8 cellular contexts compared by ENCODE assay signal in the genomic region with DNA sequence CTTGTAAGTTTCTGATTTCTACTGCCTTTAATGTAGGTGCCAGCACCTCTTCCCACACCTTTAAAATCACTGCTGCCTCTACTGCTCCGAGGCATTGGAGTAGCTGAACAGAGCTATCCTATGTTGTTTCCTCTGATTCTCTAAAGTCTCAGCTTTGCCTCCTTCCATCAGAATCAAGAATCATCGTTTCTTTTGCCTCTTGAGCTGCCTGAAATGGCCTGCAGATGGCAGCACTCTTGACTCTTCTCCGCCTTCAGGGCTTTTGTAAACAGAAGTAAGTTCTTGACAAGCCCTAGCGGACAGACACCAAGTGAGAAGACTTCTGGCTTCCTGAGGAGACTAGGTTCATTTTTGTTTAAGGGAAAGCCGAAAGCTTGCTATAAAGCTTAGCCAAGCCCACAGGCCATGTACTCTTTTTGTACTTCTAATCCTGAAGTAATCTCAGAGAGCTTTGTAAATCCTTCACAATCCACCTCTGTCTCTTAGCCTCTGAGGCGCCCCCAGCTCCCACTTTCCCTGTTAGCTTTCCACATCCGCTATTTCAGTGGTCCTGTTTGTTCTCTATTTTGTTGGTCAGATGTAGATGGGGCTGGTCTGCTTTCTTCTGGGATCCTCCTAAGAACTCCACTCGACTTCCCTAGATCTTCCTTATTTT. TPM values are rescaled to one million over a fixed set of nuclear protein-coding genes. Genes with fewer than 3 reads are reported as not detected.
DNase-seq lines count a peak whose midpoint lies in the region; ATAC-seq and TF ChIP-seq lines count a peak whose summit lies in the region.

No MANE protein-coding gene starts in this region.

- peaks cover 6 to 17% (median 9%) of the 10 kb centered on the region in 4 donors for H3K4me1 Mint-ChIP-seq in CD4-positive, alpha-beta memory T cell

- intact Hi-C loops in CD4-positive, alpha-beta memory T cell (cut with micrococcal nuclease) = no loop called here
- intact Hi-C loops in PC-9 (cut with micrococcal nuclease; ENCODE audit: unreplicated experiment) = loop anchor here (10.0 kb wide), 1 partner anchor 296 kb away; no protein-coding TSS in a partner anchor

- POLR2A ChIA-PET in CD4-positive, alpha-beta memory T cell (lab: Charles Lee; ENCODE audit: partially characterized antibody) = interaction anchor here (1.6 kb wide), 1 partner anchor 48 kb away, joined by 4 read pairs; a partner anchor contains a TSS
- POLR2A ChIA-PET in PC-9 (lab: Charles Lee; ENCODE audit: unreplicated experiment) = no interaction called here

- H3F3A ChIP-seq in PC-9 (ENCODE audit: insufficient read depth, low read depth) = no peaks in the 10 kb centered on the region

- no peaks in the 10 kb centered on the region for H3K79me2 ChIP-seq in PC-9 (ENCODE audit: low read depth)

- no peak overlapping the region for H3K4me3 ChIP-seq in CD4-positive, alpha-beta memory T cell (ENCODE audit: low read length in 2 of 2)
- H3K4me3 ChIP-seq in PC-9 (no peak overlapping the region), fibroblast of pulmonary artery (replicated peaks; ENCODE audit: low read depth, low read length) (no peak overlapping the region), thoracic aorta (peak overlapping the region; percentile 50)

- ATAC-seq in HG03196 (IDR thresholded peaks at IDR 0.05; ENCODE audit: unreplicated experiment) = peak; percentile 94
- no peak for ATAC-seq in thoracic aorta (ENCODE audit: insufficient number of reproducible peaks, low FRiP score, low read depth)

- CTCF ChIA-PET in CD4-positive, alpha-beta memory T cell (lab: Charles Lee; ENCODE audit: partially characterized antibody) = interaction anchor here (0.9 to 2.4 kb wide), 26 partner anchors 9 to 1029 kb away, joined by 3 to 15 read pairs (median 5); a partner anchor contains a TSS
- CTCF ChIA-PET in PC-9 (lab: Charles Lee) = no interaction called here

- no peaks in the 10 kb centered on the region for H3K27me3 ChIP-seq in CD4-positive, alpha-beta memory T cell (ENCODE audit: insufficient read depth, low read length)
- no peaks in the 10 kb centered on the region for H3K27me3 ChIP-seq in PC-9 (ENCODE audit: insufficient read depth, low read depth)
- no peaks in the 10 kb centered on the region for H3K27me3 ChIP-seq in thoracic aorta (replicated peaks; ENCODE audit: insufficient read depth)

- H3K9me3 Mint-ChIP-seq in CD4-positive, alpha-beta memory T cell = peaks cover 4 to 31% (median 24%) of the 10 kb centered on the region in 8 donors

- H3K27ac Mint-ChIP-seq in CD4-positive, alpha-beta memory T cell = peak overlapping the region in 3 of 7 donors; percentile 1 to 25 (median 4)

- BruUV-seq in PC-9 (replicated peaks; lab: Mats Ljungman, UMichigan) = no TSS peak

- no peaks in the 10 kb centered on the region for H3K4me1 ChIP-seq in CD4-positive, alpha-beta memory T cell (ENCODE audit: insufficient read depth, low read length)
- H3K4me1 ChIP-seq in PC-9 (replicated peaks; ENCODE audit: insufficient read depth) (no peaks in the 10 kb centered on the region), thoracic aorta (ENCODE audit: control insufficient read depth in 1 of 2, low read depth in 2 of 2) (no peaks in the 10 kb centered on the region)

- peak; percentile 48; the same call in 1 of the 2 replicates for TF ChIP-seq CTCF in PC-9 (conservative IDR thresholded peaks at IDR 0.05)
- TF ChIP-seq CTCF in fibroblast of pulmonary artery (IDR thresholded peaks at IDR 0.05; ENCODE audit: low read length, missing control alignments) = peak; percentile 87
- TF ChIP-seq CTCF in thoracic aorta (IDR thresholded peaks at IDR 0.05) = peak; percentile 62

- H3K27me3 Mint-ChIP-seq in CD4-positive, alpha-beta memory T cell = peaks cover 0 to 1% of the 10 kb centered on the region in 2 donors

- no peak overlapping the region for H3K27ac ChIP-seq in CD4-positive, alpha-beta memory T cell (ENCODE audit: low read depth, low read length)
- H3K27ac ChIP-seq in PC-9 = no peak overlapping the region
- no peak overlapping the region for H3K27ac ChIP-seq in thoracic aorta

- DNase-seq in CD4-positive, alpha-beta memory T cell = peak; percentile 52 to 55 (median 53)
- DNase-seq in GM19238 (ENCODE audit: insufficient read length, low spot score) = peak; percentile 27
- peak in 1 of 2 experiments; percentile 1 for DNase-seq in PC-9
- peak; percentile 64 for DNase-seq in activated T-cell treated with anti-CD3 and anti-CD28 coated beads, Interleukin-2, amount 50 U/mL, for 1 hour
- peak; percentile 81 for DNase-seq in fibroblast of pulmonary artery (ENCODE audit: low read depth)
- peak; percentile 49 for DNase-seq in non-pigmented ciliary epithelial cell (ENCODE audit: low read depth)
- no peak for DNase-seq in thoracic aorta (ENCODE audit: low spot score)

- peaks cover 11 to 13% of the 10 kb centered on the region in 2 donors for H3K36me3 Mint-ChIP-seq in CD4-positive, alpha-beta memory T cell

- H3K4me2 ChIP-seq in PC-9 = no peak overlapping the region

- no peaks in the 10 kb centered on the region for H3K9me2 ChIP-seq in PC-9 (ENCODE audit: insufficient read depth)

- H2AFZ ChIP-seq in PC-9 = no peak overlapping the region

- no peaks in the 10 kb centered on the region for H4K20me1 ChIP-seq in PC-9 (ENCODE audit: insufficient read depth)

- H3K9me3 ChIP-seq in CD4-positive, alpha-beta memory T cell (ENCODE audit: control insufficient read depth in 1 of 2, low read length in 2 of 2) = no peaks in the 10 kb centered on the region
- H3K9me3 ChIP-seq in PC-9 (ENCODE audit: insufficient read depth, low read depth) (no peaks in the 10 kb centered on the region), thoracic aorta (peaks cover 2% of the 10 kb centered on the region)

- no peak overlapping the region for H3K4me3 Mint-ChIP-seq in CD4-positive, alpha-beta memory T cell

- no peaks in the 10 kb centered on the region for H3K36me3 ChIP-seq in CD4-positive, alpha-beta memory T cell (ENCODE audit: insufficient read depth, low read length)
- H3K36me3 ChIP-seq in PC-9 (ENCODE audit: low read depth) = no peaks in the 10 kb centered on the region
- H3K36me3 ChIP-seq in thoracic aorta = no peaks in the 10 kb centered on the region

RNA-seq across cellular contexts. Expression of a gene that starts 48.4 kb away (rescaled TPM):
- 10 to 100 TPM; 38.1 to 42.3 TPM for total RNA-seq in CD4-positive, alpha-beta memory T cell
- polyA plus RNA-seq in CD4-positive, alpha-beta memory T cell = 10 to 100 TPM; 13.4 to 14.1 TPM
- 26.4 and 45.9 TPM in 2 replicates for total RNA-seq in PC-9 (2021)
- 10 to 100 TPM; 24.6 to 28.7 TPM for total RNA-seq in thoracic aorta

RNA-seq across cellular contexts. Expression of a gene that starts 58.1 kb away (rescaled TPM):
- total RNA-seq in CD4-positive, alpha-beta memory T cell = not detected
- polyA plus RNA-seq in CD4-positive, alpha-beta memory T cell = not detected
- total RNA-seq in PC-9 (2021) (0.22 TPM in 1 of 2 replicates, not detected in the other), thoracic aorta (not detected)
